1 cellular context compared by ENCODE assay signal in genomic region chrX:153926863-153927685, GRCh38.
TF ChIP-seq lines count a peak whose summit lies in the region.

No MANE protein-coding gene starts in this region.

TF ChIP-seq in K562, 482 proteins besides CTCF, POLR2A, EP300 and RAD21 (continued from another document and continues in another):
- TF ChIP-seq ARID4B (CRISPR knock-in tag; IDR thresholded peaks at IDR 0.05), result peak; percentile 53; the same call in 1 of the 2 replicates
- peak; percentile 49; the same call in 1 of the 2 replicates for TF ChIP-seq MGA (IDR thresholded peaks at IDR 0.05)
- TF ChIP-seq TFAM (CRISPR knock-in tag; conservative IDR thresholded peaks at IDR 0.05), result no peak
- TF ChIP-seq SMARCA5 (IDR thresholded peaks at IDR 0.05), result no peak
- TF ChIP-seq PHB (CRISPR knock-in tag; IDR thresholded peaks at IDR 0.05), result no peak
- TF ChIP-seq CAMTA2 (CRISPR knock-in tag; conservative IDR thresholded peaks at IDR 0.05), result no peak
- TF ChIP-seq NR3C1 (CRISPR knock-in tag; IDR thresholded peaks at IDR 0.05), result no peak
- TF ChIP-seq NR2C2 (CRISPR knock-in tag; IDR thresholded peaks at IDR 0.05), result no peak
- TF ChIP-seq NR2C2 (tag; IDR thresholded peaks at IDR 0.05), result no peak
- TF ChIP-seq USF1 (CRISPR knock-in tag; IDR thresholded peaks at IDR 0.05), result 0 out of 2 replicates have a peak, but pooled peaks have one; percentile 6
- no peak; the same call in 1 of the 2 replicates for TF ChIP-seq ZNF175 (CRISPR knock-in tag; IDR thresholded peaks at IDR 0.05; ENCODE audit: low read depth)
- TF ChIP-seq E2F6 (IDR thresholded peaks at IDR 0.05; ENCODE audit: borderline replicate concordance in 1 of 2, extremely low read depth in 1 of 2, insufficient read depth in 1 of 2, insufficient read length in 1 of 2, low read depth in 1 of 2, low read length in 1 of 2, poor library complexity in 1 of 2, severe bottlenecking in 1 of 2), result peak in 1 of 2 experiments; percentile 8
- no peak for TF ChIP-seq KAT7 (CRISPR knock-in tag; IDR thresholded peaks at IDR 0.05; ENCODE audit: borderline replicate concordance)
- TF ChIP-seq MEF2D (tag; conservative IDR thresholded peaks at IDR 0.05; ENCODE audit: low read depth), result no peak
- TF ChIP-seq XRCC4 (IDR thresholded peaks at IDR 0.05; ENCODE audit: extremely low read depth, insufficient read depth, insufficient read length), result no peak
- TF ChIP-seq ZNF586 (CRISPR knock-in tag; conservative IDR thresholded peaks at IDR 0.05), result no peak
- TF ChIP-seq ZSCAN32 (CRISPR knock-in tag; IDR thresholded peaks at IDR 0.05), result no peak
- TF ChIP-seq ZNF696 (CRISPR knock-in tag; conservative IDR thresholded peaks at IDR 0.05), result no peak
- no peak for TF ChIP-seq POLR2B (IDR thresholded peaks at IDR 0.05; ENCODE audit: low read depth, partially characterized antibody)
- TF ChIP-seq RREB1 (CRISPR knock-in tag; IDR thresholded peaks at IDR 0.05), result no peak
- TF ChIP-seq GTF2F1 (IDR thresholded peaks at IDR 0.05; ENCODE audit: low read depth, low read length), result no peak
- TF ChIP-seq CHD2 (IDR thresholded peaks at IDR 0.05; ENCODE audit: low read depth, low read length), result no peak
- TF ChIP-seq MTA1 (IDR thresholded peaks at IDR 0.05; ENCODE audit: borderline replicate concordance), result no peak; the same call in 1 of the 2 replicates
- TF ChIP-seq PTRF (tag; IDR thresholded peaks at IDR 0.05), result no peak
- no peak for TF ChIP-seq DMBX1 (CRISPR knock-in tag; IDR thresholded peaks at IDR 0.05; ENCODE audit: borderline replicate concordance)
- TF ChIP-seq PYGO2 (tag; IDR thresholded peaks at IDR 0.05), result no peak
- no peak for TF ChIP-seq PATZ1 (CRISPR knock-in tag; IDR thresholded peaks at IDR 0.05; ENCODE audit: borderline replicate concordance)
- no peak for TF ChIP-seq SMARCE1 (IDR thresholded peaks at IDR 0.05)
- 0 out of 2 replicates have a peak, but pooled peaks have one; percentile 2 for TF ChIP-seq FOXK1 (CRISPR knock-in tag; IDR thresholded peaks at IDR 0.05; ENCODE audit: borderline replicate concordance)
